37 cellular contexts compared by ENCODE assay signal in the genomic region with DNA sequence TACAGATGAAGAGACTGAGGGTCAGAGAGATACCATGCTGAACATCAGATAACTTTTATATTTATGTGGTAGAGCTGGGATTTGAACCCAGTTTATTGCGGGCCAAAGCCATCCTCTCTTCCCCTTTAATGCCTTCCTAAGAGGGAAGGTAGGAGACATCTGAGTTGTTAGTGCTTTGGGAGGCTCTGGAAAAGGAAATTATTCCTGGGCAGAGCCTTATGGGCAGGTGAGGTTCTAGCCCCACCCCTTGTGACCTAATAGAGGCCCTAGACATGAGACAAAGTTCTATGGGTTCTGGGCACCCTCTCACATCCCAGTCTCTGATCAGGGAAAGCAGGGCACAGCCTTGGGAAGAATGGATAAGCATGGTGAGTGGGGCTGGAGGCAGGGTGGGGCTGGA. TPM values are rescaled to one million over a fixed set of nuclear protein-coding genes. Genes with fewer than 3 reads are reported as not detected.
"Had no signal": no experiment of that assay in that cellular context is flagged by ENCODE, and none has a peak within 500 bp of the region (broad histone marks: within the 10 kb centered on the region; RNA-seq: fewer than 3 reads in every experiment).

A gene (plus strand): TSS at position 301 of the 400 bp plus-strand sequence. CDS start 55 bp downstream, at position 356.

- H3K4me3 ChIP-seq: adrenal gland, body of pancreas, breast epithelium had no signal

- H3K4me3 Mint-ChIP-seq: activated B cell treated with CpG ODN at 0.5 μM for 24 hours; activated CD4-positive, alpha-beta memory T cell treated with anti-CD3 and anti-CD28 coated beads for 36 hours; activated CD4-positive, alpha-beta T cell treated with anti-CD3 and anti-CD28 coated beads, Interleukin-2, amount 10 ng/mL, durations not matched to agents 24 days and 14 days; activated CD8-positive, alpha-beta memory T cell treated with anti-CD3 and anti-CD28 coated beads, Interleukin-2, amount 10 ng/mL, durations not matched to agents 7 days and 5 days; activated CD8-positive, alpha-beta T cell treated with anti-CD3 and anti-CD28 coated beads, Interleukin-2, amount 10 ng/mL, durations not matched to agents 7 days and 5 days; activated naive CD4-positive, alpha-beta T cell treated with anti-CD3 and anti-CD28 coated beads for 36 hours; activated naive CD8-positive, alpha-beta T cell treated with anti-CD3 and anti-CD28 coated beads for 36 hours; activated T-cell treated with anti-CD3 and anti-CD28 coated beads, Interleukin-2, amount 50 U/mL, for 24 hours; activated T-cell treated with anti-CD3 and anti-CD28 coated beads, Interleukin-2, amount 50 U/mL, for 72 hours; activated T-helper 1 cell treated with anti-CD3 and anti-CD28 coated beads, Interleukin-12 subunit alpha, Interleukin-12 subunit beta, Interleukin-2, Interleukin-4 antibody, amounts not matched to agents 30 ng/mL and 10 ng/mL and 1 ng/mL, durations not matched to agents 14 hours and 24 hours and 36 hours; activated T-helper 17 cell treated with anti-CD3 and anti-CD28 coated beads, Interleukin-2, amount 50 U/mL, for 72 hours; T-helper 1 cell treated with Interleukin-12 subunit alpha and Interleukin-12 subunit beta and Interleukin-4 antibody, amounts not matched to agents 30 μg/mL and 1 μg/mL, for 36 hours; T-helper 2 cell treated with Interferon-gamma antibody and Interleukin-4, amounts not matched to agents 5 μg/mL and 100 μg/mL, for 36 hours had no signal

- H3K9me3 Mint-ChIP-seq: activated B cell treated with CpG ODN at 0.5 μM for 24 hours; activated CD4-positive, alpha-beta memory T cell treated with anti-CD3 and anti-CD28 coated beads for 36 hours; activated CD4-positive, alpha-beta T cell treated with anti-CD3 and anti-CD28 coated beads, Interleukin-2, amount 10 ng/mL, durations not matched to agents 24 days and 14 days; activated naive CD4-positive, alpha-beta T cell treated with anti-CD3 and anti-CD28 coated beads for 36 hours; activated naive CD4-positive, alpha-beta T cell treated with anti-CD3 and anti-CD28 coated beads, Interleukin-2, amount 50 U/mL, for 72 hours; activated naive CD8-positive, alpha-beta T cell treated with anti-CD3 and anti-CD28 coated beads for 36 hours; activated T-cell treated with anti-CD3 and anti-CD28 coated beads, Interleukin-2, amount 50 U/mL, for 24 hours; activated T-cell treated with anti-CD3 and anti-CD28 coated beads, Interleukin-2, amount 50 U/mL, for 72 hours; activated T-helper 1 cell treated with anti-CD3 and anti-CD28 coated beads, Interleukin-12 subunit alpha, Interleukin-12 subunit beta, Interleukin-2, Interleukin-4 antibody, amounts not matched to agents 30 ng/mL and 10 ng/mL and 1 ng/mL, durations not matched to agents 14 hours and 24 hours and 36 hours; activated T-helper 17 cell treated with anti-CD3 and anti-CD28 coated beads, Interleukin-2, amount 50 U/mL, for 72 hours; T-helper 1 cell treated with Interleukin-12 subunit alpha and Interleukin-12 subunit beta and Interleukin-4 antibody, amounts not matched to agents 30 μg/mL and 1 μg/mL, for 36 hours; T-helper 2 cell treated with Interferon-gamma antibody and Interleukin-4, amounts not matched to agents 5 μg/mL and 100 μg/mL, for 36 hours had no signal

- DNase-seq: activated B cell treated with CpG ODN at 0.5 μM for 24 hours; activated CD4-positive, alpha-beta memory T cell treated with anti-CD3 and anti-CD28 coated beads for 36 hours; activated CD4-positive, alpha-beta T cell treated with anti-CD3 and anti-CD28 coated beads for 4 hours; activated CD4-positive, alpha-beta T cell treated with anti-CD3 and anti-CD28 coated beads, Interleukin-2, amount 10 ng/mL, durations not matched to agents 24 days and 14 days; activated CD4-positive, alpha-beta T cell treated with anti-CD3 and anti-CD28 coated beads, Interleukin-2, amount 50 U/mL, for 1 hour; activated CD4-positive, alpha-beta T cell treated with anti-CD3 and anti-CD28 coated beads, Interleukin-2, amount 50 U/mL, for 4 hours; activated CD4-positive, CD25-positive, alpha-beta regulatory T cell treated with anti-CD3 and anti-CD28 coated beads, Interleukin-2, amount 50 U/mL, for 72 hours; activated CD8-positive, alpha-beta memory T cell treated with anti-CD3 and anti-CD28 coated beads for 24 hours; activated CD8-positive, alpha-beta memory T cell treated with anti-CD3 and anti-CD28 coated beads, Interleukin-2, amount 10 ng/mL, durations not matched to agents 7 days and 5 days; activated CD8-positive, alpha-beta memory T cell treated with anti-CD3 and anti-CD28 coated beads, Interleukin-2, amount 50 U/mL, for 48 hours; activated CD8-positive, alpha-beta T cell treated with anti-CD3 and anti-CD28 coated beads, Interleukin-2, amount 10 ng/mL, durations not matched to agents 7 days and 5 days; activated effector memory CD4-positive, alpha-beta T cell treated with anti-CD3 and anti-CD28 coated beads, Interleukin-2, amount 50 U/mL, for 16 hours; activated gamma-delta T cell treated with Interleukin-2 at 50 U/mL for 16 hours; activated naive CD4-positive, alpha-beta T cell; activated naive CD4-positive, alpha-beta T cell treated with anti-CD3 and anti-CD28 coated beads for 36 hours; activated naive CD4-positive, alpha-beta T cell treated with anti-CD3 and anti-CD28 coated beads, Interleukin-2, amount 50 U/mL, for 16 hours; activated naive CD8-positive, alpha-beta T cell treated with anti-CD3 and anti-CD28 coated beads for 36 hours; activated T-cell treated with anti-CD3 and anti-CD28 coated beads, Interleukin-2, amount 50 U/mL, for 24 hours; activated T-cell treated with anti-CD3 and anti-CD28 coated beads, Interleukin-2, amount 50 U/mL, for 72 hours; adrenal gland; amniotic stem cell; aorta; body of pancreas; brain microvascular endothelial cell; central memory CD4-positive, alpha-beta T cell; T-helper 1 cell; T-helper 2 cell; T-helper 9 cell had no signal

- H3K9me3 ChIP-seq: adrenal gland, body of pancreas, breast epithelium had no signal

- ATAC-seq: activated CD8-positive, alpha-beta memory T cell treated with anti-CD3 and anti-CD28 coated beads, Interleukin-2, amount 10 ng/mL, durations not matched to agents 7 days and 5 days; activated CD8-positive, alpha-beta T cell treated with anti-CD3 and anti-CD28 coated beads, Interleukin-2, amount 10 ng/mL, durations not matched to agents 7 days and 5 days; activated naive CD4-positive, alpha-beta T cell treated with anti-CD3 and anti-CD28 coated beads, Interleukin-2, amount 50 U/mL, for 72 hours; activated T-cell treated with anti-CD3 and anti-CD28 coated beads, Interleukin-2, amount 50 U/mL, for 72 hours; activated T-helper 17 cell treated with anti-CD3 and anti-CD28 coated beads, Interleukin-2, amount 50 U/mL, for 72 hours; body of pancreas had no signal

- H3K27ac Mint-ChIP-seq: activated B cell treated with CpG ODN at 0.5 μM for 24 hours; activated CD4-positive, alpha-beta memory T cell treated with anti-CD3 and anti-CD28 coated beads for 36 hours; activated CD4-positive, alpha-beta T cell treated with anti-CD3 and anti-CD28 coated beads, Interleukin-2, amount 10 ng/mL, durations not matched to agents 24 days and 14 days; activated CD8-positive, alpha-beta memory T cell treated with anti-CD3 and anti-CD28 coated beads, Interleukin-2, amount 10 ng/mL, durations not matched to agents 7 days and 5 days; activated CD8-positive, alpha-beta T cell treated with anti-CD3 and anti-CD28 coated beads, Interleukin-2, amount 10 ng/mL, durations not matched to agents 7 days and 5 days; activated naive CD4-positive, alpha-beta T cell treated with anti-CD3 and anti-CD28 coated beads for 36 hours; activated naive CD4-positive, alpha-beta T cell treated with anti-CD3 and anti-CD28 coated beads, Interleukin-2, amount 50 U/mL, for 72 hours; activated naive CD8-positive, alpha-beta T cell treated with anti-CD3 and anti-CD28 coated beads for 36 hours; activated T-cell treated with anti-CD3 and anti-CD28 coated beads, Interleukin-2, amount 50 U/mL, for 24 hours; activated T-cell treated with anti-CD3 and anti-CD28 coated beads, Interleukin-2, amount 50 U/mL, for 72 hours; activated T-helper 1 cell treated with anti-CD3 and anti-CD28 coated beads, Interleukin-12 subunit alpha, Interleukin-12 subunit beta, Interleukin-2, Interleukin-4 antibody, amounts not matched to agents 30 ng/mL and 10 ng/mL and 1 ng/mL, durations not matched to agents 14 hours and 24 hours and 36 hours; activated T-helper 17 cell treated with anti-CD3 and anti-CD28 coated beads, Interleukin-2, amount 50 U/mL, for 72 hours; T-helper 1 cell treated with Interleukin-12 subunit alpha and Interleukin-12 subunit beta and Interleukin-4 antibody, amounts not matched to agents 30 μg/mL and 1 μg/mL, for 36 hours; T-helper 2 cell treated with Interferon-gamma antibody and Interleukin-4, amounts not matched to agents 5 μg/mL and 100 μg/mL, for 36 hours had no signal

- H3K4me1 ChIP-seq: breast epithelium had no signal

- H3K4me1 Mint-ChIP-seq: activated T-helper 17 cell treated with anti-CD3 and anti-CD28 coated beads, Interleukin-2, amount 50 U/mL, for 72 hours had no signal

- H3K27me3 Mint-ChIP-seq: activated B cell treated with CpG ODN at 0.5 μM for 24 hours; activated CD4-positive, alpha-beta memory T cell treated with anti-CD3 and anti-CD28 coated beads for 36 hours; activated CD8-positive, alpha-beta memory T cell treated with anti-CD3 and anti-CD28 coated beads, Interleukin-2, amount 10 ng/mL, durations not matched to agents 7 days and 5 days; activated naive CD8-positive, alpha-beta T cell treated with anti-CD3 and anti-CD28 coated beads for 36 hours; activated T-cell treated with anti-CD3 and anti-CD28 coated beads, Interleukin-2, amount 50 U/mL, for 24 hours; activated T-helper 17 cell treated with anti-CD3 and anti-CD28 coated beads, Interleukin-2, amount 50 U/mL, for 72 hours had no signal

- H3K36me3 Mint-ChIP-seq: activated CD4-positive, alpha-beta memory T cell treated with anti-CD3 and anti-CD28 coated beads for 36 hours; activated CD8-positive, alpha-beta memory T cell treated with anti-CD3 and anti-CD28 coated beads, Interleukin-2, amount 10 ng/mL, durations not matched to agents 7 days and 5 days; activated naive CD4-positive, alpha-beta T cell treated with anti-CD3 and anti-CD28 coated beads, Interleukin-2, amount 50 U/mL, for 72 hours; activated naive CD8-positive, alpha-beta T cell treated with anti-CD3 and anti-CD28 coated beads for 36 hours had no signal

- H3K27ac ChIP-seq: adrenal gland, body of pancreas, brain microvascular endothelial cell, breast epithelium, VCaP had no signal

- H3K36me3 ChIP-seq: adrenal gland, brain microvascular endothelial cell, breast epithelium had no signal

- H3K27me3 ChIP-seq: adrenal gland, body of pancreas, brain microvascular endothelial cell, breast epithelium had no signal

RNA-seq across cellular contexts. Expression of the gene that starts here (rescaled TPM):
- total RNA-seq: activated B cell treated with CpG ODN at 0.5 μM for 24 hours; activated CD4-positive, alpha-beta memory T cell treated with anti-CD3 and anti-CD28 coated beads for 36 hours; activated CD4-positive, alpha-beta T cell treated with anti-CD3 and anti-CD28 coated beads, Interleukin-2, amount 10 ng/mL, durations not matched to agents 24 days and 14 days; activated CD8-positive, alpha-beta memory T cell treated with anti-CD3 and anti-CD28 coated beads, Interleukin-2, amount 10 ng/mL, durations not matched to agents 7 days and 5 days; activated CD8-positive, alpha-beta T cell treated with anti-CD3 and anti-CD28 coated beads, Interleukin-2, amount 10 ng/mL, durations not matched to agents 7 days and 5 days; activated naive CD4-positive, alpha-beta T cell treated with anti-CD3 and anti-CD28 coated beads for 36 hours; activated naive CD4-positive, alpha-beta T cell treated with anti-CD3 and anti-CD28 coated beads, Interleukin-2, amount 50 U/mL, for 72 hours; activated naive CD8-positive, alpha-beta T cell treated with anti-CD3 and anti-CD28 coated beads for 36 hours; activated T-cell treated with anti-CD3 and anti-CD28 coated beads, Interleukin-2, amount 50 U/mL, for 72 hours; activated T-helper 1 cell treated with anti-CD3 and anti-CD28 coated beads, Interleukin-12 subunit alpha, Interleukin-12 subunit beta, Interleukin-2, Interleukin-4 antibody, amounts not matched to agents 30 ng/mL and 10 ng/mL and 1 ng/mL, durations not matched to agents 14 hours and 24 hours and 36 hours; activated T-helper 17 cell treated with anti-CD3 and anti-CD28 coated beads, Interleukin-2, amount 50 U/mL, for 72 hours; aorta; astrocyte; body of pancreas; breast epithelium; cardiac septum had no signal
- polyA plus RNA-seq: aorta had no signal
